In genomic region chr5:180456792-180457191, GRCh38 we compare ENCODE assay signal across 32 cellular contexts.
"Had no signal": no experiment of that assay in that cellular context is flagged by ENCODE, and none has a peak within 500 bp of the region (broad histone marks: within the 10 kb centered on the region; RNA-seq: fewer than 3 reads in every experiment).

No MANE protein-coding gene starts in this region.

- H3K9me3 ChIP-seq: gastrocnemius medialis had no signal

- FAIRE-seq: astrocyte, bronchial epithelial cell had no signal

- H3K9me3 Mint-ChIP-seq: activated CD4-positive, alpha-beta memory T cell treated with anti-CD3 and anti-CD28 coated beads, Interleukin-2, amount 10 ng/mL, durations not matched to agents 7 days and 5 days; activated CD4-positive, alpha-beta T cell treated with anti-CD3 and anti-CD28 coated beads, Interleukin-2, amount 10 ng/mL, durations not matched to agents 24 days and 14 days; activated T-cell treated with anti-CD3 and anti-CD28 coated beads, Interleukin-2, amount 50 U/mL, for 24 hours; activated T-cell treated with anti-CD3 and anti-CD28 coated beads, Interleukin-2, amount 50 U/mL, for 72 hours; central memory CD8-positive, alpha-beta T cell; dendritic cell treated with granulocyte-macrophage colony-stimulating factor and Interleukin-4, amounts not matched to agents 40 ng/mL and 50 ng/mL, for 4 days had no signal

- H3K4me1 ChIP-seq: esophagus muscularis mucosa, foreskin keratinocyte, gastrocnemius medialis, heart left ventricle had no signal

- H3K27ac ChIP-seq: brain microvascular endothelial cell, coronary artery, dorsolateral prefrontal cortex, esophagus muscularis mucosa, foreskin keratinocyte, gastrocnemius medialis, heart left ventricle had no signal

- H3K4me3 Mint-ChIP-seq: activated CD4-positive, alpha-beta memory T cell treated with anti-CD3 and anti-CD28 coated beads, Interleukin-2, amount 10 ng/mL, durations not matched to agents 7 days and 5 days; activated CD4-positive, alpha-beta T cell treated with anti-CD3 and anti-CD28 coated beads for 36 hours; activated CD4-positive, alpha-beta T cell treated with anti-CD3 and anti-CD28 coated beads, Interleukin-2, amount 10 ng/mL, durations not matched to agents 24 days and 14 days; activated naive CD8-positive, alpha-beta T cell; activated T-cell treated with anti-CD3 and anti-CD28 coated beads, Interleukin-2, amount 50 U/mL, for 24 hours; activated T-cell treated with anti-CD3 and anti-CD28 coated beads, Interleukin-2, amount 50 U/mL, for 72 hours; central memory CD8-positive, alpha-beta T cell; dendritic cell treated with granulocyte-macrophage colony-stimulating factor and Interleukin-4, amounts not matched to agents 40 ng/mL and 50 ng/mL, for 4 days; endodermal cell had no signal

- H3K4me3 ChIP-seq: coronary artery, dorsolateral prefrontal cortex, esophagus muscularis mucosa, gastrocnemius medialis, heart left ventricle had no signal

- H3K27me3 Mint-ChIP-seq: activated CD4-positive, alpha-beta T cell treated with anti-CD3 and anti-CD28 coated beads, Interleukin-2, amount 10 ng/mL, durations not matched to agents 24 days and 14 days had no signal

- H3K27ac Mint-ChIP-seq: activated CD4-positive, alpha-beta memory T cell treated with anti-CD3 and anti-CD28 coated beads, Interleukin-2, amount 10 ng/mL, durations not matched to agents 7 days and 5 days; activated CD4-positive, alpha-beta T cell treated with anti-CD3 and anti-CD28 coated beads for 36 hours; activated CD4-positive, alpha-beta T cell treated with anti-CD3 and anti-CD28 coated beads, Interleukin-2, amount 10 ng/mL, durations not matched to agents 24 days and 14 days; activated naive CD8-positive, alpha-beta T cell; activated T-cell treated with anti-CD3 and anti-CD28 coated beads, Interleukin-2, amount 50 U/mL, for 24 hours; activated T-cell treated with anti-CD3 and anti-CD28 coated beads, Interleukin-2, amount 50 U/mL, for 72 hours; dendritic cell treated with granulocyte-macrophage colony-stimulating factor and Interleukin-4, amounts not matched to agents 40 ng/mL and 50 ng/mL, for 4 days; endodermal cell had no signal

- H3K27me3 ChIP-seq: brain microvascular endothelial cell, esophagus muscularis mucosa, foreskin keratinocyte, gastrocnemius medialis had no signal

- DNase-seq: activated CD4-positive, alpha-beta memory T cell treated with anti-CD3 and anti-CD28 coated beads, Interleukin-2, amount 10 ng/mL, durations not matched to agents 7 days and 5 days; activated CD4-positive, alpha-beta T cell treated with anti-CD3 and anti-CD28 coated beads for 36 hours; activated CD4-positive, alpha-beta T cell treated with anti-CD3 and anti-CD28 coated beads, Interleukin-2, amount 10 ng/mL, durations not matched to agents 24 days and 14 days; activated CD4-positive, alpha-beta T cell treated with anti-CD3 and anti-CD28 coated beads, Interleukin-2, amount 50 U/mL, for 4 hours; activated CD4-positive, CD25-positive, alpha-beta regulatory T cell; activated CD4-positive, CD25-positive, alpha-beta regulatory T cell treated with anti-CD3 and anti-CD28 coated beads, Interleukin-2, amount 50 U/mL, for 72 hours; activated CD8-positive, alpha-beta memory T cell treated with anti-CD3 and anti-CD28 coated beads, Interleukin-2, amount 50 U/mL, for 48 hours; activated effector memory CD4-positive, alpha-beta T cell treated with Interleukin-2 at 50 U/mL for 16 hours; activated gamma-delta T cell treated with Interleukin-2 at 50 U/mL for 16 hours; activated naive CD4-positive, alpha-beta T cell treated with anti-CD3 and anti-CD28 coated beads, Interleukin-2, amount 50 U/mL, for 16 hours; activated naive CD4-positive, alpha-beta T cell treated with Interleukin-2 at 50 U/mL for 16 hours; activated T-cell treated with anti-CD3 and anti-CD28 coated beads for 4 hours; activated T-cell treated with anti-CD3 and anti-CD28 coated beads, Interleukin-2, amount 50 U/mL, for 72 hours; amniotic stem cell; anterior cingulate cortex; brain microvascular endothelial cell; dorsolateral prefrontal cortex; effector memory CD4-positive, alpha-beta T cell; endodermal cell; foreskin keratinocyte; gastrocnemius medialis; glutamatergic neuron; heart left ventricle; T-helper 2 cell had no signal

- H3K4me1 Mint-ChIP-seq: activated CD4-positive, alpha-beta memory T cell treated with anti-CD3 and anti-CD28 coated beads, Interleukin-2, amount 10 ng/mL, durations not matched to agents 7 days and 5 days; activated CD4-positive, alpha-beta T cell treated with anti-CD3 and anti-CD28 coated beads for 36 hours; activated CD4-positive, alpha-beta T cell treated with anti-CD3 and anti-CD28 coated beads, Interleukin-2, amount 10 ng/mL, durations not matched to agents 24 days and 14 days; endodermal cell had no signal

- H3K36me3 Mint-ChIP-seq: activated naive CD8-positive, alpha-beta T cell had no signal

- H3K36me3 ChIP-seq: brain microvascular endothelial cell, esophagus muscularis mucosa, gastrocnemius medialis, heart left ventricle had no signal

- ATAC-seq: activated CD4-positive, alpha-beta T cell treated with anti-CD3 and anti-CD28 coated beads for 36 hours; activated T-cell treated with anti-CD3 and anti-CD28 coated beads, Interleukin-2, amount 50 U/mL, for 72 hours; foreskin keratinocyte; gastrocnemius medialis; heart left ventricle had no signal
